ENCODE assay signal across 10 cellular contexts in genomic region chr9:31210982-31211570, GRCh38.
DNase-seq lines count a peak whose midpoint lies in the region; ATAC-seq and TF ChIP-seq lines count a peak whose summit lies in the region.
"Had no signal": no experiment of that assay in that cellular context is flagged by ENCODE, and none has a peak within 500 bp of the region (broad histone marks: within the 10 kb centered on the region; RNA-seq: fewer than 3 reads in every experiment).

No MANE protein-coding gene starts in this region.

- H3K27me3 Mint-ChIP-seq in activated CD8-positive, alpha-beta T cell treated with anti-CD3 and anti-CD28 coated beads for 36 hours = no peaks in the 10 kb centered on the region
- H3K27me3 Mint-ChIP-seq in activated CD8-positive, alpha-beta T cell treated with anti-CD3 and anti-CD28 coated beads, Interleukin-2, amount 10 ng/mL, durations not matched to agents 7 days and 5 days (ENCODE audit: low read depth) = no peaks in the 10 kb centered on the region
- H3K27me3 Mint-ChIP-seq in activated T-helper 2 cell treated with anti-CD3 and anti-CD28 coated beads, Interferon-gamma antibody, Interleukin-2, Interleukin-4, amounts not matched to agents 10 μg/mL and 5 μg/mL and 100 μg/mL, durations not matched to agents 14 hours and 24 hours and 36 hours (ENCODE audit: low read depth) = no peaks in the 10 kb centered on the region
- H3K27me3 Mint-ChIP-seq: B cell had no signal

- peak; percentile 20 for DNase-seq in activated CD8-positive, alpha-beta T cell treated with anti-CD3 and anti-CD28 coated beads for 36 hours
- DNase-seq in activated CD8-positive, alpha-beta T cell treated with anti-CD3 and anti-CD28 coated beads, Interleukin-2, amount 10 ng/mL, durations not matched to agents 7 days and 5 days = no peak
- DNase-seq in activated T-helper 2 cell treated with anti-CD3 and anti-CD28 coated beads, Interferon-gamma antibody, Interleukin-2, Interleukin-4, amounts not matched to agents 10 μg/mL and 5 μg/mL and 100 μg/mL, durations not matched to agents 14 hours and 24 hours and 36 hours (ENCODE audit: low spot score) = peak; percentile 11
- peak; percentile 2 to 8 for DNase-seq in stimulated activated CD4-positive, alpha-beta T cell treated with anti-CD3 and anti-CD28 coated beads, Interleukin-4, amount 100 ng/mL, for 48 hours (ENCODE audit: low read depth in 2 of 2)
- no peak for DNase-seq in kidney glomerular epithelial cell (lab: John Stamatoyannopoulos, UW)
- no peak for DNase-seq in AG20443 (ENCODE audit: low spot score)

- H3K27ac Mint-ChIP-seq in activated CD8-positive, alpha-beta T cell treated with anti-CD3 and anti-CD28 coated beads for 36 hours = no peak overlapping the region
- H3K27ac Mint-ChIP-seq in activated CD8-positive, alpha-beta T cell treated with anti-CD3 and anti-CD28 coated beads, Interleukin-2, amount 10 ng/mL, durations not matched to agents 7 days and 5 days = no peak overlapping the region
- H3K27ac Mint-ChIP-seq in activated T-helper 2 cell treated with anti-CD3 and anti-CD28 coated beads, Interferon-gamma antibody, Interleukin-2, Interleukin-4, amounts not matched to agents 10 μg/mL and 5 μg/mL and 100 μg/mL, durations not matched to agents 14 hours and 24 hours and 36 hours = no peak overlapping the region
- H3K27ac Mint-ChIP-seq: B cell; T-helper 1 cell treated with Interleukin-12 subunit alpha and Interleukin-12 subunit beta and Interleukin-4 antibody, amounts not matched to agents 30 μg/mL and 1 μg/mL, for 36 hours had no signal

- H3K36me3 Mint-ChIP-seq in activated CD8-positive, alpha-beta T cell treated with anti-CD3 and anti-CD28 coated beads for 36 hours (ENCODE audit: low read depth) = no peaks in the 10 kb centered on the region
- no peaks in the 10 kb centered on the region for H3K36me3 Mint-ChIP-seq in activated CD8-positive, alpha-beta T cell treated with anti-CD3 and anti-CD28 coated beads, Interleukin-2, amount 10 ng/mL, durations not matched to agents 7 days and 5 days (ENCODE audit: low read depth)
- no peaks in the 10 kb centered on the region for H3K36me3 Mint-ChIP-seq in activated T-helper 2 cell treated with anti-CD3 and anti-CD28 coated beads, Interferon-gamma antibody, Interleukin-2, Interleukin-4, amounts not matched to agents 10 μg/mL and 5 μg/mL and 100 μg/mL, durations not matched to agents 14 hours and 24 hours and 36 hours (ENCODE audit: low read depth)

- H3K9me3 Mint-ChIP-seq in activated CD8-positive, alpha-beta T cell treated with anti-CD3 and anti-CD28 coated beads for 36 hours = peaks cover 1% of the 10 kb centered on the region
- no peaks in the 10 kb centered on the region for H3K9me3 Mint-ChIP-seq in activated CD8-positive, alpha-beta T cell treated with anti-CD3 and anti-CD28 coated beads, Interleukin-2, amount 10 ng/mL, durations not matched to agents 7 days and 5 days (ENCODE audit: insufficient read depth)
- no peaks in the 10 kb centered on the region for H3K9me3 Mint-ChIP-seq in activated T-helper 2 cell treated with anti-CD3 and anti-CD28 coated beads, Interferon-gamma antibody, Interleukin-2, Interleukin-4, amounts not matched to agents 10 μg/mL and 5 μg/mL and 100 μg/mL, durations not matched to agents 14 hours and 24 hours and 36 hours

- H3K4me1 Mint-ChIP-seq in activated CD8-positive, alpha-beta T cell treated with anti-CD3 and anti-CD28 coated beads for 36 hours (ENCODE audit: low read depth) = peaks cover 11% of the 10 kb centered on the region
- H3K4me1 Mint-ChIP-seq in activated CD8-positive, alpha-beta T cell treated with anti-CD3 and anti-CD28 coated beads, Interleukin-2, amount 10 ng/mL, durations not matched to agents 7 days and 5 days (ENCODE audit: low read depth) = no peaks in the 10 kb centered on the region
- peaks cover 11% of the 10 kb centered on the region for H3K4me1 Mint-ChIP-seq in activated T-helper 2 cell treated with anti-CD3 and anti-CD28 coated beads, Interferon-gamma antibody, Interleukin-2, Interleukin-4, amounts not matched to agents 10 μg/mL and 5 μg/mL and 100 μg/mL, durations not matched to agents 14 hours and 24 hours and 36 hours (ENCODE audit: low read depth)
- H3K4me1 Mint-ChIP-seq: B cell had no signal

- TF ChIP-seq CTCF in activated CD8-positive, alpha-beta T cell treated with anti-CD3 and anti-CD28 coated beads for 36 hours (IDR thresholded peaks at IDR 0.05) = no peak

- intact Hi-C loops in activated CD8-positive, alpha-beta T cell treated with anti-CD3 and anti-CD28 coated beads for 36 hours (cut with micrococcal nuclease) = no loop called here
- intact Hi-C loops in activated T-helper 2 cell treated with anti-CD3 and anti-CD28 coated beads, Interferon-gamma antibody, Interleukin-2, Interleukin-4, amounts not matched to agents 10 μg/mL and 5 μg/mL and 100 μg/mL, durations not matched to agents 14 hours and 24 hours and 36 hours (cut with micrococcal nuclease) = no loop called here

- peak overlapping the region; percentile 34 for H3K4me3 Mint-ChIP-seq in activated CD8-positive, alpha-beta T cell treated with anti-CD3 and anti-CD28 coated beads for 36 hours
- H3K4me3 Mint-ChIP-seq in activated CD8-positive, alpha-beta T cell treated with anti-CD3 and anti-CD28 coated beads, Interleukin-2, amount 10 ng/mL, durations not matched to agents 7 days and 5 days = no peak overlapping the region
- H3K4me3 Mint-ChIP-seq in activated T-helper 2 cell treated with anti-CD3 and anti-CD28 coated beads, Interferon-gamma antibody, Interleukin-2, Interleukin-4, amounts not matched to agents 10 μg/mL and 5 μg/mL and 100 μg/mL, durations not matched to agents 14 hours and 24 hours and 36 hours (ENCODE audit: low read depth) = no peak overlapping the region
- H3K4me3 Mint-ChIP-seq: B cell; T-helper 1 cell treated with Interleukin-12 subunit alpha and Interleukin-12 subunit beta and Interleukin-4 antibody, amounts not matched to agents 30 μg/mL and 1 μg/mL, for 36 hours had no signal

- ATAC-seq in activated CD8-positive, alpha-beta T cell treated with anti-CD3 and anti-CD28 coated beads for 36 hours = peak; percentile 56
- no peak for ATAC-seq in activated CD8-positive, alpha-beta T cell treated with anti-CD3 and anti-CD28 coated beads, Interleukin-2, amount 10 ng/mL, durations not matched to agents 7 days and 5 days
- ATAC-seq in HG03039 (IDR thresholded peaks at IDR 0.05; ENCODE audit: unreplicated experiment) (peak; percentile 96), HG03159 (IDR thresholded peaks at IDR 0.05; ENCODE audit: unreplicated experiment) (no peak)

- POLR2A ChIA-PET in activated CD8-positive, alpha-beta T cell treated with anti-CD3 and anti-CD28 coated beads for 36 hours (lab: Charles Lee) = no interaction called here
- POLR2A ChIA-PET in activated CD8-positive, alpha-beta T cell treated with anti-CD3 and anti-CD28 coated beads, Interleukin-2, amount 10 ng/mL, durations not matched to agents 7 days and 5 days (lab: Charles Lee) = no interaction called here

- CTCF ChIA-PET in activated CD8-positive, alpha-beta T cell treated with anti-CD3 and anti-CD28 coated beads for 36 hours (lab: Charles Lee) = no interaction called here
- CTCF ChIA-PET in activated CD8-positive, alpha-beta T cell treated with anti-CD3 and anti-CD28 coated beads, Interleukin-2, amount 10 ng/mL, durations not matched to agents 7 days and 5 days (lab: Charles Lee) = no interaction called here

Comparison
In these comparisons a context has a peak if more than half of its experiments do, and no peak if none do; other contexts are left out.
1. ATAC-seq: peak in activated CD8-positive, alpha-beta T cell treated with anti-CD3 and anti-CD28 coated beads for 36 hours (single experiment) and HG03039 (single experiment); none in activated CD8-positive, alpha-beta T cell treated with anti-CD3 and anti-CD28 coated beads, Interleukin-2, amount 10 ng/mL, durations not matched to agents 7 days and 5 days (single experiment) and HG03159 (single experiment).
2. DNase-seq: peak in activated CD8-positive, alpha-beta T cell treated with anti-CD3 and anti-CD28 coated beads for 36 hours (single experiment), activated T-helper 2 cell treated with anti-CD3 and anti-CD28 coated beads, Interferon-gamma antibody, Interleukin-2, Interleukin-4, amounts not matched to agents 10 μg/mL and 5 μg/mL and 100 μg/mL, durations not matched to agents 14 hours and 24 hours and 36 hours (single experiment) and stimulated activated CD4-positive, alpha-beta T cell treated with anti-CD3 and anti-CD28 coated beads, Interleukin-4, amount 100 ng/mL, for 48 hours (2 of 2); none in activated CD8-positive, alpha-beta T cell treated with anti-CD3 and anti-CD28 coated beads, Interleukin-2, amount 10 ng/mL, durations not matched to agents 7 days and 5 days (single experiment), kidney glomerular epithelial cell (single experiment) and AG20443 (single experiment).